Comparison of ENCODE assay signal across 8 cellular contexts in genomic region chr7:50449881-50450690, GRCh38. TPM values are rescaled to one million over a fixed set of nuclear protein-coding genes. Genes with fewer than 3 reads are reported as not detected.
DNase-seq lines count a peak whose midpoint lies in the region; ATAC-seq and TF ChIP-seq lines count a peak whose summit lies in the region.

FIGNL1 (minus strand) TSS chr7:50450350; CDS start chr7:50447287, 3,063 bp downstream.

- peak within 1 kb of the TSS; percentile 70 for H3K4me3 ChIP-seq in choroid plexus epithelial cell (ENCODE audit: low read depth, low read length)

- H3K9me3 Mint-ChIP-seq in activated CD4-positive, alpha-beta T cell treated with anti-CD3 and anti-CD28 coated beads for 36 hours (ENCODE audit: low read depth), result no peaks in the 10 kb centered on the region

- ATAC-seq in GM19035 (IDR thresholded peaks at IDR 0.05; ENCODE audit: unreplicated experiment) (peak; percentile 88), HG03280 (IDR thresholded peaks at IDR 0.05; ENCODE audit: unreplicated experiment) (peak; percentile 92)
- ATAC-seq in activated CD4-positive, alpha-beta T cell treated with anti-CD3 and anti-CD28 coated beads for 36 hours, result peak; percentile 87

- peak; percentile 59 to 61 for DNase-seq in AML-193 (lab: John Stamatoyannopoulos, UW)
- peak; percentile 90 for DNase-seq in NCI-H345 (lab: John Stamatoyannopoulos, UW)
- peak; percentile 92 for DNase-seq in activated CD4-positive, alpha-beta T cell treated with anti-CD3 and anti-CD28 coated beads for 36 hours
- DNase-seq in choroid plexus epithelial cell (ENCODE audit: low read depth), result peak; percentile 92
- peak; percentile 76 to 79 for DNase-seq in stimulated activated CD4-positive, alpha-beta T cell treated with anti-CD3 and anti-CD28 coated beads, Interleukin-1b, Interleukin-23, amount 100 ng/mL, for 4 hours (ENCODE audit: low read depth in 2 of 2)

- no peak for TF ChIP-seq CTCF in choroid plexus epithelial cell (conservative IDR thresholded peaks at IDR 0.05; ENCODE audit: low read depth, low read length)

- intact Hi-C loops in activated CD4-positive, alpha-beta T cell treated with anti-CD3 and anti-CD28 coated beads for 36 hours (cut with DNase I, micrococcal nuclease), result loop anchor here (1.0 to 10.0 kb wide), 16 partner anchors 17 to 692 kb away; partner anchors contain the start of gene ZPBP (in 1 of the 2)

- H3K27me3 Mint-ChIP-seq in activated CD4-positive, alpha-beta T cell treated with anti-CD3 and anti-CD28 coated beads for 36 hours, result no peaks in the 10 kb centered on the region

- no peaks in the 10 kb centered on the region for H3K27me3 ChIP-seq in layer of hippocampus (ENCODE audit: control insufficient read depth, insufficient read depth, low read length)

- peaks cover 30% of the 10 kb centered on the region for H3K36me3 Mint-ChIP-seq in activated CD4-positive, alpha-beta T cell treated with anti-CD3 and anti-CD28 coated beads for 36 hours (ENCODE audit: low read depth)

- POLR2A ChIA-PET in activated CD4-positive, alpha-beta T cell treated with anti-CD3 and anti-CD28 coated beads for 36 hours (lab: Charles Lee), result interaction anchor here (0.6 kb wide), 2 partner anchors 78 to 83 kb away, joined by 3 read pairs; no protein-coding TSS in a partner anchor

- peak within 1 kb of the TSS; percentile 70 for H3K4me3 Mint-ChIP-seq in activated CD4-positive, alpha-beta T cell treated with anti-CD3 and anti-CD28 coated beads for 36 hours

- peak within 1 kb of the TSS; percentile 93 for H3K27ac Mint-ChIP-seq in activated CD4-positive, alpha-beta T cell treated with anti-CD3 and anti-CD28 coated beads for 36 hours

- peak within 1 kb of the TSS; percentile 65 for H3K27ac ChIP-seq in layer of hippocampus (ENCODE audit: low read depth, low read length)

- CTCF ChIA-PET in activated CD4-positive, alpha-beta T cell treated with anti-CD3 and anti-CD28 coated beads for 36 hours (lab: Charles Lee), result interaction anchor here (1.0 to 2.3 kb wide), 6 partner anchors 10 to 712 kb away, joined by 3 to 7 read pairs (median 4); no protein-coding TSS in a partner anchor

- H3K4me1 Mint-ChIP-seq in activated CD4-positive, alpha-beta T cell treated with anti-CD3 and anti-CD28 coated beads for 36 hours, result peaks cover 46% of the 10 kb centered on the region

RNA-seq across cellular contexts. Expression of gene FIGNL1, which starts in this region (rescaled TPM):
- 10 to 100 TPM; 46.9 to 49.3 TPM for total RNA-seq in activated CD4-positive, alpha-beta T cell treated with anti-CD3 and anti-CD28 coated beads for 36 hours

Comparison
In these comparisons a context has a peak if more than half of its experiments do, and no peak if none do; other contexts are left out.
1. Peak in every context shown above with its lines: DNase-seq, ATAC-seq, H3K4me3 ChIP-seq and H3K27ac ChIP-seq.